In the genomic region with DNA sequence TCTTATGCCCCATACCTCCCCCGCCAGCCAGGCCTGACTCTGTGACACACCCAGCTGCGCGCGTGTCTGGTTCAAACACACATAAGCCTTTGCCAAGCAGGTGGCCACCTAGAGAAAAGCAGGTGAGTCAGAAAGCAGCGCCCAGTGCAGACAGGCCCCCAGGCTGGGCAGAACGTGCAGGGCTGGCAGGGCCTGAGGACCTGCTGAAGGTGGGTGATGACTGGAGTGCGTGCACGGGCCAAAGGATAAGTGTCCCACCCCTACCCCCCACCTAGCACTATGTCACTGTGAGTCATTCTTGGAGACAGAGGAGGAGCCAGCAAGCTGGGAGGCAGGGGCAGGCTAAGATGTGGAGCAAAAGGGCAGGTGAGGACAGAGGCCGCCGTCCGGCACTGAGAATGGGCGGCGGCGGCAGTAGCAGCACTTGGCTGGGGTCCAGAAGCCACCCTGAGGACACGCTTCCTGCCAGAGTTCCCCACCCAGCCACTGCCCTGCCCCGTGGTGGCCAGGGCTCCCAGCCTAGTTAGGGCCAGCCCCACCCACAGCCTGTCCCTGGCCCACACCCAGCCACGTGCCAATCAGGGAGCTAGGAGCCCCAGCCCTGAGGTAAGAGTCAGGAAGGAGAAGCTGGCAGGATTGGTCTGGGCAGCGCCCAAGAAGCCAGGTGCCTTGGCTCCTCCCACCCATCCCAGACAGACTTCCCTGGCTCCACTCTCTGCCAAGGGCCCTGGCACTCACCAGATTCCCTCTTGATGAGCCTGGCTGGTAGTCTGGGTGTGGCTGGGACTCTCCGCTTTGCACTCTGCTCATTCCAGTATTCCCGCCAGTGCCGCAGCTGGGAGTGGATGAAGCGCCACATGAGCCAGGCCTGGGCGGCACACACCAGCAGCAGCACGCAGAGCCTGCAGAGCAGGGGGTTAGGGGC, we compare ENCODE assay signal across 8 cellular contexts.
DNase-seq lines count a peak whose midpoint lies in the region; ATAC-seq and TF ChIP-seq lines count a peak whose summit lies in the region.

No MANE protein-coding gene starts in this region.

- no peak for ATAC-seq in GM19328 (IDR thresholded peaks at IDR 0.05; ENCODE audit: unreplicated experiment)

- H3K4me2 ChIP-seq in MM.1S (ENCODE audit: low read depth, low read length): no peak overlapping the region

- TF ChIP-seq CTCF in suprapubic skin (IDR thresholded peaks at IDR 0.05) (no peak), MM.1S (IDR thresholded peaks at IDR 0.05; ENCODE audit: low read length) (no peak)

- peaks cover 75% of the 10 kb centered on the region for H3K36me3 ChIP-seq in adipocyte (ENCODE audit: control insufficient read depth, insufficient read depth, low read length, severe bottlenecking)
- H3K36me3 ChIP-seq in suprapubic skin: peaks cover 27% of the 10 kb centered on the region
- H3K36me3 ChIP-seq in MM.1S (replicated peaks; ENCODE audit: insufficient read depth, low read length): peaks cover 45% of the 10 kb centered on the region

- H3K9me2 ChIP-seq in MM.1S (replicated peaks; ENCODE audit: insufficient read depth, low read length): no peaks in the 10 kb centered on the region

- no peak overlapping the region for H2AFZ ChIP-seq in MM.1S (ENCODE audit: low read length)

- H3K4me3 ChIP-seq in adipocyte (ENCODE audit: low read length) (no peak overlapping the region), suprapubic skin (peak overlapping the region; percentile 7), MM.1S (ENCODE audit: low read length) (no peak overlapping the region)

- peaks cover 51% of the 10 kb centered on the region for H3K4me1 ChIP-seq in adipocyte (ENCODE audit: control insufficient read depth, insufficient read depth, low read length)
- H3K4me1 ChIP-seq in suprapubic skin: peaks cover 60% of the 10 kb centered on the region
- peaks cover 37% of the 10 kb centered on the region for H3K4me1 ChIP-seq in MM.1S (ENCODE audit: low read length)

- WGBS in suprapubic skin: 19% methylated on average over 20 of the region's 24 CpGs

- peaks cover 67% of the 10 kb centered on the region for H3K79me2 ChIP-seq in MM.1S (ENCODE audit: low read length)

- H3K9me3 ChIP-seq in adipocyte (ENCODE audit: control insufficient read depth, low read length): no peaks in the 10 kb centered on the region
- H3K9me3 ChIP-seq in suprapubic skin: no peaks in the 10 kb centered on the region
- H3K9me3 ChIP-seq in MM.1S (replicated peaks; ENCODE audit: insufficient read depth, low read length): no peaks in the 10 kb centered on the region

- no peak for TF ChIP-seq POLR2A in suprapubic skin (IDR thresholded peaks at IDR 0.05)

- H3K9ac ChIP-seq in adipocyte (ENCODE audit: low read length) (peak overlapping the region; percentile 61), MM.1S (ENCODE audit: low read length) (no peak overlapping the region)

- DNase-seq in CMK (ENCODE audit: low read depth) (peak; percentile 92), NCI-H187 (lab: John Stamatoyannopoulos, UW) (peak; percentile 72 to 75), adipocyte (ENCODE audit: low read depth) (peak; percentile 39), iris pigment epithelial cell (ENCODE audit: low read depth) (peak; percentile 76), suprapubic skin (ENCODE audit: low spot score in 2 of 2) (peak; percentile 92 to 93), ecto neural progenitor cell (ENCODE audit: low spot score) (no peak), MM.1S (no peak)

- TF ChIP-seq EP300 in suprapubic skin (IDR thresholded peaks at IDR 0.05): no peak

- H3K27ac ChIP-seq in suprapubic skin (peak overlapping the region; percentile 72), MM.1S (ENCODE audit: low read length) (no peak overlapping the region; the same call in 1 of the 2 replicates)

- H3K27me3 ChIP-seq in adipocyte (replicated peaks; ENCODE audit: control insufficient read depth, insufficient read depth, low read length): no peaks in the 10 kb centered on the region
- no peaks in the 10 kb centered on the region for H3K27me3 ChIP-seq in suprapubic skin
- H3K27me3 ChIP-seq in MM.1S (replicated peaks; ENCODE audit: insufficient read depth, low read length): no peaks in the 10 kb centered on the region

- H4K20me1 ChIP-seq in MM.1S (ENCODE audit: insufficient read depth, low read length): no peaks in the 10 kb centered on the region

- H3F3A ChIP-seq in MM.1S (ENCODE audit: insufficient read depth, low read length): peaks cover 45% of the 10 kb centered on the region

Comparison
In these comparisons a context has a peak if more than half of its experiments do, and no peak if none do; other contexts are left out.
1. DNase-seq: peak in CMK (single experiment), NCI-H187 (2 of 2), adipocyte (single experiment), iris pigment epithelial cell (single experiment) and suprapubic skin (2 of 2); none in ecto neural progenitor cell (single experiment) and MM.1S (single experiment).